ENCODE assay signal across 1 cellular context in the genomic region with DNA sequence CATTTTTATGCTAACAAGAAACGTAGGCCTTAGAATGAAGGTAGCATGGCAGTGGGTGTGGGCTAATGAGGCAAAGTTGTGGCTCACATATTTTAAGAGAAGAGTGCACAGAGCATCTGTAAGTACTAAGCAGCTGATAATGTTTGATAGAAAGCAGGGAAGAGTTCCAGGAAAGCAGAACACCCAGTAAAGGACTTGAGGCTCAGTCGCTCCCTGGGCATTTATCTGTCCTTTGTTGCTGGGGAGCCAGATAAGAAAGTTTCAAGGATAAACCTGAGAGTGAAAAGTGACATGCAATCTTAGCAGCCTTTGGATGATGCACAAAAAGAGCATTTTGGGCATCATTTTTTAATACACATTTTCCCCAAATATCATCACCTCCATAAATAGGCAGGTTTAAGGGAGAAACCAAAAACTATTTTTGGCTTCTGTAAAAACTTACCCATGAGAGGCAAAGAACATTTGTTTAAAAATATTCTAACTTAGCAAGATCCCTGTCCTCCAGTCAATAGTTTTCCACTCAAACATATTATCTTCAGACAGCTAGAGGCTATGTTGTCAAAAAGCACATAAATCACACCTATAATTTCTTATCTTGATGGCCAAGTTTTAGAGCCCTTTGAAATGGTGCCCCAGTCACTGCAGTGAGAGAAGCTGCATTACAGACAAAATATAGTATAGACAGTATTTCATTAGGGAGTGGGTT.
TF ChIP-seq lines count a peak whose summit lies in the region.

No MANE protein-coding gene starts in this region.

TF ChIP-seq in WTC11, 78 proteins besides CTCF, POLR2A, EP300 and RAD21 (continued from another document):
- TF ChIP-seq, protein P1, sequence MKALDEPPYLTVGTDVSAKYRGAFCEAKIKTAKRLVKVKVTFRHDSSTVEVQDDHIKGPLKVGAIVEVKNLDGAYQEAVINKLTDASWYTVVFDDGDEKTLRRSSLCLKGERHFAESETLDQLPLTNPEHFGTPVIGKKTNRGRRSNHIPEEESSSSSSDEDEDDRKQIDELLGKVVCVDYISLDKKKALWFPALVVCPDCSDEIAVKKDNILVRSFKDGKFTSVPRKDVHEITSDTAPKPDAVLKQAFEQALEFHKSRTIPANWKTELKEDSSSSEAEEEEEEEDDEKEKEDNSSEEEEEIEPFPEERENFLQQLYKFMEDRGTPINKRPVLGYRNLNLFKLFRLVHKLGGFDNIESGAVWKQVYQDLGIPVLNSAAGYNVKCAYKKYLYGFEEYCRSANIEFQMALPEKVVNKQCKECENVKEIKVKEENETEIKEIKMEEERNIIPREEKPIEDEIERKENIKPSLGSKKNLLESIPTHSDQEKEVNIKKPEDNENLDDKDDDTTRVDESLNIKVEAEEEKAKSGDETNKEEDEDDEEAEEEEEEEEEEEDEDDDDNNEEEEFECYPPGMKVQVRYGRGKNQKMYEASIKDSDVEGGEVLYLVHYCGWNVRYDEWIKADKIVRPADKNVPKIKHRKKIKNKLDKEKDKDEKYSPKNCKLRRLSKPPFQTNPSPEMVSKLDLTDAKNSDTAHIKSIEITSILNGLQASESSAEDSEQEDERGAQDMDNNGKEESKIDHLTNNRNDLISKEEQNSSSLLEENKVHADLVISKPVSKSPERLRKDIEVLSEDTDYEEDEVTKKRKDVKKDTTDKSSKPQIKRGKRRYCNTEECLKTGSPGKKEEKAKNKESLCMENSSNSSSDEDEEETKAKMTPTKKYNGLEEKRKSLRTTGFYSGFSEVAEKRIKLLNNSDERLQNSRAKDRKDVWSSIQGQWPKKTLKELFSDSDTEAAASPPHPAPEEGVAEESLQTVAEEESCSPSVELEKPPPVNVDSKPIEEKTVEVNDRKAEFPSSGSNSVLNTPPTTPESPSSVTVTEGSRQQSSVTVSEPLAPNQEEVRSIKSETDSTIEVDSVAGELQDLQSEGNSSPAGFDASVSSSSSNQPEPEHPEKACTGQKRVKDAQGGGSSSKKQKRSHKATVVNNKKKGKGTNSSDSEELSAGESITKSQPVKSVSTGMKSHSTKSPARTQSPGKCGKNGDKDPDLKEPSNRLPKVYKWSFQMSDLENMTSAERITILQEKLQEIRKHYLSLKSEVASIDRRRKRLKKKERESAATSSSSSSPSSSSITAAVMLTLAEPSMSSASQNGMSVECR (CRISPR knock-in tag; IDR thresholded peaks at IDR 0.05; ENCODE audit: borderline replicate concordance) = no peak
- TF ChIP-seq FOXK1 (CRISPR knock-in tag; IDR thresholded peaks at IDR 0.05) (no peak), CBFB (CRISPR knock-in tag; IDR thresholded peaks at IDR 0.05; ENCODE audit: low read depth) (no peak), CREM (CRISPR knock-in tag; IDR thresholded peaks at IDR 0.05) (no peak)
